ENCODE assay signal across 21 cellular contexts in genomic region chr12:24416423-24417109, GRCh38.
"Had no signal": no experiment of that assay in that cellular context is flagged by ENCODE, and none has a peak within 500 bp of the region (broad histone marks: within the 10 kb centered on the region; RNA-seq: fewer than 3 reads in every experiment).

No MANE protein-coding gene starts in this region.

- H3K4me1 ChIP-seq: adrenal gland, breast epithelium, gastrocnemius medialis, heart right ventricle, left lung, stomach had no signal

- DNase-seq: activated CD4-positive, alpha-beta T cell treated with anti-CD3 and anti-CD28 coated beads, Interleukin-2, amount 50 U/mL, for 48 hours; activated gamma-delta T cell treated with Interleukin-2 at 50 U/mL for 16 hours; adrenal gland; effector CD4-positive, alpha-beta T cell; gastrocnemius medialis; heart right ventricle; left lung; mammary epithelial cell; stimulated activated CD4-positive, alpha-beta T cell treated with anti-CD3 and anti-CD28 coated beads, Interleukin-2, amount 100 ng/mL, for 24 hours; stomach; T-helper 2 cell; WERI-Rb-1 had no signal

- H3K36me3 ChIP-seq: adrenal gland, breast epithelium, gastrocnemius medialis, heart right ventricle, left lung, stomach, thoracic aorta, WERI-Rb-1 had no signal

- H3K27ac Mint-ChIP-seq: activated naive CD4-positive, alpha-beta T cell treated with anti-CD3 and anti-CD28 coated beads, Interleukin-2, amount 50 U/mL, for 72 hours; progenitor cell of endocrine pancreas had no signal

- H3K27me3 Mint-ChIP-seq: progenitor cell of endocrine pancreas had no signal

- H3K4me3 ChIP-seq: adrenal gland, breast epithelium, coronary artery, gastrocnemius medialis, heart right ventricle, left lung, stomach, thoracic aorta had no signal

- H3K9me3 ChIP-seq: adrenal gland, breast epithelium, gastrocnemius medialis, stomach, thoracic aorta had no signal

- ATAC-seq: activated naive CD4-positive, alpha-beta T cell treated with anti-CD3 and anti-CD28 coated beads, Interleukin-2, amount 50 U/mL, for 72 hours; esophagus mucosa; gastrocnemius medialis; heart right ventricle; left lung had no signal

- H3K4me3 Mint-ChIP-seq: neural crest cell had no signal

- H3K27ac ChIP-seq: adrenal gland, breast epithelium, coronary artery, gastrocnemius medialis, heart right ventricle, left lung, stomach, WERI-Rb-1 had no signal

- H3K27me3 ChIP-seq: adrenal gland, breast epithelium, gastrocnemius medialis, heart right ventricle, left lung, stomach had no signal

- FAIRE-seq: astrocyte, urothelium cell line had no signal

- H3K36me3 Mint-ChIP-seq: activated naive CD4-positive, alpha-beta T cell treated with anti-CD3 and anti-CD28 coated beads, Interleukin-2, amount 50 U/mL, for 72 hours had no signal
